In genomic region chr2:215269397-215270117, GRCh38 we compare ENCODE assay signal across 1 cellular context.
TF ChIP-seq lines count a peak whose summit lies in the region.

No MANE protein-coding gene starts in this region.

TF ChIP-seq in K562, 482 proteins besides CTCF, POLR2A, EP300 and RAD21 (continued from another document and continues in another):
- TF ChIP-seq, protein P1, sequence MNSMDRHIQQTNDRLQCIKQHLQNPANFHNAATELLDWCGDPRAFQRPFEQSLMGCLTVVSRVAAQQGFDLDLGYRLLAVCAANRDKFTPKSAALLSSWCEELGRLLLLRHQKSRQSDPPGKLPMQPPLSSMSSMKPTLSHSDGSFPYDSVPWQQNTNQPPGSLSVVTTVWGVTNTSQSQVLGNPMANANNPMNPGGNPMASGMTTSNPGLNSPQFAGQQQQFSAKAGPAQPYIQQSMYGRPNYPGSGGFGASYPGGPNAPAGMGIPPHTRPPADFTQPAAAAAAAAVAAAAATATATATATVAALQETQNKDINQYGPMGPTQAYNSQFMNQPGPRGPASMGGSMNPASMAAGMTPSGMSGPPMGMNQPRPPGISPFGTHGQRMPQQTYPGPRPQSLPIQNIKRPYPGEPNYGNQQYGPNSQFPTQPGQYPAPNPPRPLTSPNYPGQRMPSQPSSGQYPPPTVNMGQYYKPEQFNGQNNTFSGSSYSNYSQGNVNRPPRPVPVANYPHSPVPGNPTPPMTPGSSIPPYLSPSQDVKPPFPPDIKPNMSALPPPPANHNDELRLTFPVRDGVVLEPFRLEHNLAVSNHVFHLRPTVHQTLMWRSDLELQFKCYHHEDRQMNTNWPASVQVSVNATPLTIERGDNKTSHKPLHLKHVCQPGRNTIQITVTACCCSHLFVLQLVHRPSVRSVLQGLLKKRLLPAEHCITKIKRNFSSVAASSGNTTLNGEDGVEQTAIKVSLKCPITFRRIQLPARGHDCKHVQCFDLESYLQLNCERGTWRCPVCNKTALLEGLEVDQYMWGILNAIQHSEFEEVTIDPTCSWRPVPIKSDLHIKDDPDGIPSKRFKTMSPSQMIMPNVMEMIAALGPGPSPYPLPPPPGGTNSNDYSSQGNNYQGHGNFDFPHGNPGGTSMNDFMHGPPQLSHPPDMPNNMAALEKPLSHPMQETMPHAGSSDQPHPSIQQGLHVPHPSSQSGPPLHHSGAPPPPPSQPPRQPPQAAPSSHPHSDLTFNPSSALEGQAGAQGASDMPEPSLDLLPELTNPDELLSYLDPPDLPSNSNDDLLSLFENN (IDR thresholded peaks at IDR 0.05; ENCODE audit: low read depth in 2 of 2, low read length in 2 of 2) = no peak
- no peak for TF ChIP-seq E2F3 (CRISPR knock-in tag; IDR thresholded peaks at IDR 0.05)
- no peak for TF ChIP-seq MAZ (CRISPR knock-in tag; conservative IDR thresholded peaks at IDR 0.05 in 1 of 2, IDR thresholded peaks at IDR 0.05 in 1 of 2)
- TF ChIP-seq MAFF (IDR thresholded peaks at IDR 0.05; ENCODE audit: low read length) = peak; percentile 88
- TF ChIP-seq, protein P2, sequence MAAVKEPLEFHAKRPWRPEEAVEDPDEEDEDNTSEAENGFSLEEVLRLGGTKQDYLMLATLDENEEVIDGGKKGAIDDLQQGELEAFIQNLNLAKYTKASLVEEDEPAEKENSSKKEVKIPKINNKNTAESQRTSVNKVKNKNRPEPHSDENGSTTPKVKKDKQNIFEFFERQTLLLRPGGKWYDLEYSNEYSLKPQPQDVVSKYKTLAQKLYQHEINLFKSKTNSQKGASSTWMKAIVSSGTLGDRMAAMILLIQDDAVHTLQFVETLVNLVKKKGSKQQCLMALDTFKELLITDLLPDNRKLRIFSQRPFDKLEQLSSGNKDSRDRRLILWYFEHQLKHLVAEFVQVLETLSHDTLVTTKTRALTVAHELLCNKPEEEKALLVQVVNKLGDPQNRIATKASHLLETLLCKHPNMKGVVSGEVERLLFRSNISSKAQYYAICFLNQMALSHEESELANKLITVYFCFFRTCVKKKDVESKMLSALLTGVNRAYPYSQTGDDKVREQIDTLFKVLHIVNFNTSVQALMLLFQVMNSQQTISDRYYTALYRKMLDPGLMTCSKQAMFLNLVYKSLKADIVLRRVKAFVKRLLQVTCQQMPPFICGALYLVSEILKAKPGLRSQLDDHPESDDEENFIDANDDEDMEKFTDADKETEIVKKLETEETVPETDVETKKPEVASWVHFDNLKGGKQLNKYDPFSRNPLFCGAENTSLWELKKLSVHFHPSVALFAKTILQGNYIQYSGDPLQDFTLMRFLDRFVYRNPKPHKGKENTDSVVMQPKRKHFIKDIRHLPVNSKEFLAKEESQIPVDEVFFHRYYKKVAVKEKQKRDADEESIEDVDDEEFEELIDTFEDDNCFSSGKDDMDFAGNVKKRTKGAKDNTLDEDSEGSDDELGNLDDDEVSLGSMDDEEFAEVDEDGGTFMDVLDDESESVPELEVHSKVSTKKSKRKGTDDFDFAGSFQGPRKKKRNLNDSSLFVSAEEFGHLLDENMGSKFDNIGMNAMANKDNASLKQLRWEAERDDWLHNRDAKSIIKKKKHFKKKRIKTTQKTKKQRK (IDR thresholded peaks at IDR 0.05; ENCODE audit: borderline replicate concordance, low read depth, low read length) = no peak
- TF ChIP-seq SIN3A (IDR thresholded peaks at IDR 0.05; ENCODE audit: borderline replicate concordance in 2 of 2, control insufficient read depth in 1 of 2, low read depth in 2 of 2, low read length in 2 of 2) = no peak
- TF ChIP-seq NEUROD1 (IDR thresholded peaks at IDR 0.05; ENCODE audit: borderline replicate concordance, low read depth, low read length, partially characterized antibody) = no peak
- TF ChIP-seq POU5F1 (IDR thresholded peaks at IDR 0.05; ENCODE audit: borderline replicate concordance, low read depth, low read length, partially characterized antibody) = no peak
- no peak for TF ChIP-seq CCNT2 (IDR thresholded peaks at IDR 0.05; ENCODE audit: borderline replicate concordance, extremely low read depth, insufficient read length, low read depth, low read length)
- TF ChIP-seq ZNF324 (CRISPR knock-in tag; IDR thresholded peaks at IDR 0.05) = no peak
- TF ChIP-seq MXI1 (IDR thresholded peaks at IDR 0.05; ENCODE audit: low read depth, low read length) = no peak
- no peak for TF ChIP-seq HSF4 (CRISPR knock-in tag; IDR thresholded peaks at IDR 0.05; ENCODE audit: borderline replicate concordance)
- TF ChIP-seq, protein P3, sequence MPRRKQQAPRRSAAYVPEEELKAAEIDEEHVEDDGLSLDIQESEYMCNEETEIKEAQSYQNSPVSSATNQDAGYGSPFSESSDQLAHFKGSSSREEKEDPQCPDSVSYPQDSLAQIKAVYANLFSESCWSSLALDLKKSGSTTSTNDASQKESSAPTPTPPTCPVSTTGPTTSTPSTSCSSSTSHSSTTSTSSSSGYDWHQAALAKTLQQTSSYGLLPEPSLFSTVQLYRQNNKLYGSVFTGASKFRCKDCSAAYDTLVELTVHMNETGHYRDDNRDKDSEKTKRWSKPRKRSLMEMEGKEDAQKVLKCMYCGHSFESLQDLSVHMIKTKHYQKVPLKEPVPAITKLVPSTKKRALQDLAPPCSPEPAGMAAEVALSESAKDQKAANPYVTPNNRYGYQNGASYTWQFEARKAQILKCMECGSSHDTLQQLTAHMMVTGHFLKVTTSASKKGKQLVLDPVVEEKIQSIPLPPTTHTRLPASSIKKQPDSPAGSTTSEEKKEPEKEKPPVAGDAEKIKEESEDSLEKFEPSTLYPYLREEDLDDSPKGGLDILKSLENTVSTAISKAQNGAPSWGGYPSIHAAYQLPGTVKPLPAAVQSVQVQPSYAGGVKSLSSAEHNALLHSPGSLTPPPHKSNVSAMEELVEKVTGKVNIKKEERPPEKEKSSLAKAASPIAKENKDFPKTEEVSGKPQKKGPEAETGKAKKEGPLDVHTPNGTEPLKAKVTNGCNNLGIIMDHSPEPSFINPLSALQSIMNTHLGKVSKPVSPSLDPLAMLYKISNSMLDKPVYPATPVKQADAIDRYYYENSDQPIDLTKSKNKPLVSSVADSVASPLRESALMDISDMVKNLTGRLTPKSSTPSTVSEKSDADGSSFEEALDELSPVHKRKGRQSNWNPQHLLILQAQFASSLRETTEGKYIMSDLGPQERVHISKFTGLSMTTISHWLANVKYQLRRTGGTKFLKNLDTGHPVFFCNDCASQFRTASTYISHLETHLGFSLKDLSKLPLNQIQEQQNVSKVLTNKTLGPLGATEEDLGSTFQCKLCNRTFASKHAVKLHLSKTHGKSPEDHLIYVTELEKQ (CRISPR knock-in tag; IDR thresholded peaks at IDR 0.05) = no peak
- TF ChIP-seq ZNF316 (IDR thresholded peaks at IDR 0.05) = peak; percentile 96
- no peak for TF ChIP-seq ZNF77 (CRISPR knock-in tag; IDR thresholded peaks at IDR 0.05)
- no peak for TF ChIP-seq CEBPG (CRISPR knock-in tag; IDR thresholded peaks at IDR 0.05)
- 0 out of 4 replicates have a peak, but pooled peaks of 1 of the 2 experiments have one; percentile 18 for TF ChIP-seq CEBPG (tag; conservative IDR thresholded peaks at IDR 0.05 in 1 of 2, IDR thresholded peaks at IDR 0.05 in 1 of 2)
- TF ChIP-seq TCF7 (IDR thresholded peaks at IDR 0.05; ENCODE audit: borderline replicate concordance) = no peak
- TF ChIP-seq, protein P4, sequence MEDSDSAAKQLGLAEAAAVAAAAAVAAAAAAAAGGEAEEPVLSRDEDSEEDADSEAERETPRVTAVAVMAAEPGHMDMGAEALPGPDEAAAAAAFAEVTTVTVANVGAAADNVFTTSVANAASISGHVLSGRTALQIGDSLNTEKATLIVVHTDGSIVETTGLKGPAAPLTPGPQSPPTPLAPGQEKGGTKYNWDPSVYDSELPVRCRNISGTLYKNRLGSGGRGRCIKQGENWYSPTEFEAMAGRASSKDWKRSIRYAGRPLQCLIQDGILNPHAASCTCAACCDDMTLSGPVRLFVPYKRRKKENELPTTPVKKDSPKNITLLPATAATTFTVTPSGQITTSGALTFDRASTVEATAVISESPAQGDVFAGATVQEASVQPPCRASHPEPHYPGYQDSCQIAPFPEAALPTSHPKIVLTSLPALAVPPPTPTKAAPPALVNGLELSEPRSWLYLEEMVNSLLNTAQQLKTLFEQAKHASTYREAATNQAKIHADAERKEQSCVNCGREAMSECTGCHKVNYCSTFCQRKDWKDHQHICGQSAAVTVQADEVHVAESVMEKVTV (CRISPR knock-in tag; IDR thresholded peaks at IDR 0.05) = 0 out of 2 replicates have a peak, but pooled peaks have one; percentile 16
- no peak for TF ChIP-seq FOXK1 (CRISPR knock-in tag; IDR thresholded peaks at IDR 0.05; ENCODE audit: borderline replicate concordance)
- no peak for TF ChIP-seq RBM34 (IDR thresholded peaks at IDR 0.05; ENCODE audit: borderline replicate concordance, insufficient read depth, low read length)
- TF ChIP-seq BCL6 (CRISPR knock-in tag; IDR thresholded peaks at IDR 0.05) = no peak
- TF ChIP-seq CREB1 (IDR thresholded peaks at IDR 0.05) = no peak
- no peak for TF ChIP-seq CREB1 (CRISPR knock-in tag; IDR thresholded peaks at IDR 0.05)
- TF ChIP-seq COPS2 (conservative IDR thresholded peaks at IDR 0.05) = no peak
- TF ChIP-seq, protein P5, sequence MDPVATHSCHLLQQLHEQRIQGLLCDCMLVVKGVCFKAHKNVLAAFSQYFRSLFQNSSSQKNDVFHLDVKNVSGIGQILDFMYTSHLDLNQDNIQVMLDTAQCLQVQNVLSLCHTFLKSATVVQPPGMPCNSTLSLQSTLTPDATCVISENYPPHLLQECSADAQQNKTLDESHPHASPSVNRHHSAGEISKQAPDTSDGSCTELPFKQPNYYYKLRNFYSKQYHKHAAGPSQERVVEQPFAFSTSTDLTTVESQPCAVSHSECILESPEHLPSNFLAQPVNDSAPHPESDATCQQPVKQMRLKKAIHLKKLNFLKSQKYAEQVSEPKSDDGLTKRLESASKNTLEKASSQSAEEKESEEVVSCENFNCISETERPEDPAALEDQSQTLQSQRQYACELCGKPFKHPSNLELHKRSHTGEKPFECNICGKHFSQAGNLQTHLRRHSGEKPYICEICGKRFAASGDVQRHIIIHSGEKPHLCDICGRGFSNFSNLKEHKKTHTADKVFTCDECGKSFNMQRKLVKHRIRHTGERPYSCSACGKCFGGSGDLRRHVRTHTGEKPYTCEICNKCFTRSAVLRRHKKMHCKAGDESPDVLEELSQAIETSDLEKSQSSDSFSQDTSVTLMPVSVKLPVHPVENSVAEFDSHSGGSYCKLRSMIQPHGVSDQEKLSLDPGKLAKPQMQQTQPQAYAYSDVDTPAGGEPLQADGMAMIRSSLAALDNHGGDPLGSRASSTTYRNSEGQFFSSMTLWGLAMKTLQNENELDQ (CRISPR knock-in tag; IDR thresholded peaks at IDR 0.05; ENCODE audit: borderline replicate concordance) = no peak
- TF ChIP-seq SNRNP70 (optimal IDR thresholded peaks at IDR 0.05; ENCODE audit: low read depth, low read length) = no peak
- no peak for TF ChIP-seq ADNP (tag; IDR thresholded peaks at IDR 0.05)
- TF ChIP-seq GTF3C2 (IDR thresholded peaks at IDR 0.05; ENCODE audit: borderline replicate concordance, extremely low read depth, insufficient read length) = no peak
- TF ChIP-seq ARNT (IDR thresholded peaks at IDR 0.05) = no peak
- TF ChIP-seq ZNF717 (CRISPR knock-in tag; IDR thresholded peaks at IDR 0.05) = no peak
- TF ChIP-seq EGR1 (conservative IDR thresholded peaks at IDR 0.05) = no peak
- no peak for TF ChIP-seq HMG20A (CRISPR knock-in tag; conservative IDR thresholded peaks at IDR 0.05)
- TF ChIP-seq ZNF561 (CRISPR knock-in tag; conservative IDR thresholded peaks at IDR 0.05) = no peak
- TF ChIP-seq PTTG1 (tag; IDR thresholded peaks at IDR 0.05; ENCODE audit: low read depth) = no peak
- no peak for TF ChIP-seq POLR3G (IDR thresholded peaks at IDR 0.05; ENCODE audit: extremely low read depth, insufficient read length, insufficient replicate concordance)
- no peak for TF ChIP-seq HLTF (IDR thresholded peaks at IDR 0.05)
- TF ChIP-seq IRF2 (CRISPR knock-in tag; IDR thresholded peaks at IDR 0.05) = no peak
- TF ChIP-seq, protein P6, sequence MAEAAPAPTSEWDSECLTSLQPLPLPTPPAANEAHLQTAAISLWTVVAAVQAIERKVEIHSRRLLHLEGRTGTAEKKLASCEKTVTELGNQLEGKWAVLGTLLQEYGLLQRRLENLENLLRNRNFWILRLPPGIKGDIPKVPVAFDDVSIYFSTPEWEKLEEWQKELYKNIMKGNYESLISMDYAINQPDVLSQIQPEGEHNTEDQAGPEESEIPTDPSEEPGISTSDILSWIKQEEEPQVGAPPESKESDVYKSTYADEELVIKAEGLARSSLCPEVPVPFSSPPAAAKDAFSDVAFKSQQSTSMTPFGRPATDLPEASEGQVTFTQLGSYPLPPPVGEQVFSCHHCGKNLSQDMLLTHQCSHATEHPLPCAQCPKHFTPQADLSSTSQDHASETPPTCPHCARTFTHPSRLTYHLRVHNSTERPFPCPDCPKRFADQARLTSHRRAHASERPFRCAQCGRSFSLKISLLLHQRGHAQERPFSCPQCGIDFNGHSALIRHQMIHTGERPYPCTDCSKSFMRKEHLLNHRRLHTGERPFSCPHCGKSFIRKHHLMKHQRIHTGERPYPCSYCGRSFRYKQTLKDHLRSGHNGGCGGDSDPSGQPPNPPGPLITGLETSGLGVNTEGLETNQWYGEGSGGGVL (CRISPR knock-in tag; IDR thresholded peaks at IDR 0.05) = no peak
- TF ChIP-seq TAL1 (IDR thresholded peaks at IDR 0.05) = no peak
- TF ChIP-seq, protein P7, sequence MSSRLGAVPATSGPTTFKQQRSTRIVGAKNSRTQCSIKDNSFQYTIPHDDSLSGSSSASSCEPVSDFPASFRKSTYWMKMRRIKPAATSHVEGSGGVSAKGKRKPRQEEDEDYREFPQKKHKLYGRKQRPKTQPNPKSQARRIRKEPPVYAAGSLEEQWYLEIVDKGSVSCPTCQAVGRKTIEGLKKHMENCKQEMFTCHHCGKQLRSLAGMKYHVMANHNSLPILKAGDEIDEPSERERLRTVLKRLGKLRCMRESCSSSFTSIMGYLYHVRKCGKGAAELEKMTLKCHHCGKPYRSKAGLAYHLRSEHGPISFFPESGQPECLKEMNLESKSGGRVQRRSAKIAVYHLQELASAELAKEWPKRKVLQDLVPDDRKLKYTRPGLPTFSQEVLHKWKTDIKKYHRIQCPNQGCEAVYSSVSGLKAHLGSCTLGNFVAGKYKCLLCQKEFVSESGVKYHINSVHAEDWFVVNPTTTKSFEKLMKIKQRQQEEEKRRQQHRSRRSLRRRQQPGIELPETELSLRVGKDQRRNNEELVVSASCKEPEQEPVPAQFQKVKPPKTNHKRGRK (tag; IDR thresholded peaks at IDR 0.05) = no peak
- TF ChIP-seq KHSRP (IDR thresholded peaks at IDR 0.05) = no peak
- peak; percentile 93 for TF ChIP-seq MAFG (tag; conservative IDR thresholded peaks at IDR 0.05)
- TF ChIP-seq MYC (IDR thresholded peaks at IDR 0.05; ENCODE audit: low read depth, low read length) = no peak
- no peak for TF ChIP-seq MYC (CRISPR knock-in tag; IDR thresholded peaks at IDR 0.05; ENCODE audit: borderline replicate concordance, low read depth)
